Comparison of ENCODE assay signal across 15 cellular contexts in the genomic region with DNA sequence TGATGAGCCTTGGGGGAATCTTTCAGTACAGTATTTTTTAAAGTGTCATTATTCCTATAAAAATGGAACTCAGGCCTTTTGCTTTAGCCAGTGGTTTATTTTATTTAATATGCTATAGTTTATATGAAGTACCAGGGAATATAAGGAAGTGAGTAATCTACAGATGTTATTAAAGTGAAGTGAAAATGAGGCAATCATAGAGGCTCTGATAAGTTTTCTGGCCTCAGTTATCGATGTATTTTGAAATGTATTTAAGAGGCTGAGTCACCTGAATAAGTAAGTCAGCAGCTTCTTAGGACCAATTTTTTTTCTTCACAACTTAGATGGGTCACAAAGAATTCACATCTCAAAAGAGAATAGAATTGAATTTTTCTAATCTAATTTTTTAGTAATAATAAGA.
DNase-seq lines count a peak whose midpoint lies in the region; ATAC-seq and TF ChIP-seq lines count a peak whose summit lies in the region.
"Had no signal": no experiment of that assay in that cellular context is flagged by ENCODE, and none has a peak within 500 bp of the region (broad histone marks: within the 10 kb centered on the region; RNA-seq: fewer than 3 reads in every experiment).

No MANE protein-coding gene starts in this region.

- no peaks in the 10 kb centered on the region for H3K4me1 ChIP-seq in RWPE2 (ENCODE audit: insufficient read depth, poor library complexity, severe bottlenecking)
- H3K4me1 ChIP-seq: BE2C, Caco-2 had no signal

- H3K27ac ChIP-seq in RWPE2 (ENCODE audit: poor library complexity, severe bottlenecking), result no peak overlapping the region

- TF ChIP-seq CTCF in RWPE2 (IDR thresholded peaks at IDR 0.05; ENCODE audit: poor library complexity, severe bottlenecking), result no peak
- no peak for TF ChIP-seq CTCF in epithelial cell of esophagus (IDR thresholded peaks at IDR 0.05; ENCODE audit: insufficient read depth, low read depth, low read length, missing control alignments)

- no peaks in the 10 kb centered on the region for H3K27me3 ChIP-seq in RWPE2 (ENCODE audit: insufficient read depth, poor library complexity, severe bottlenecking)
- H3K27me3 ChIP-seq: BE2C had no signal

- no peaks in the 10 kb centered on the region for H3K9me3 ChIP-seq in RWPE2 (ENCODE audit: severe bottlenecking)
- H3K9me3 ChIP-seq: BE2C, Caco-2 had no signal

- H3K4me3 ChIP-seq in RWPE2 (ENCODE audit: severe bottlenecking) (no peak overlapping the region), epithelial cell of esophagus (ENCODE audit: low read length) (no peak overlapping the region)

- ATAC-seq in RWPE2 (ENCODE audit: low read depth), result peak; percentile 46; the same call in 1 of the 3 replicates

- H3K36me3 ChIP-seq in RWPE2 (ENCODE audit: low read depth), result no peaks in the 10 kb centered on the region
- H3K36me3 ChIP-seq: BE2C had no signal

- peak; percentile 15 for DNase-seq in ELR (ENCODE audit: low read depth)
- peak; percentile 67 for DNase-seq in HS-5 (ENCODE audit: low read depth)
- no peak for DNase-seq in RWPE2 (ENCODE audit: low spot score)
- peak; percentile 32 for DNase-seq in epithelial cell of esophagus (ENCODE audit: low read depth)
- DNase-seq in NCI-H2029 treated with DMSO at 0.1 percent for 48 hours (lab: John Stamatoyannopoulos, UW), result no peak
- no peak for DNase-seq in islet precursor cell
- no peak for DNase-seq in NCI-H1436 (lab: John Stamatoyannopoulos, UW)
- DNase-seq: ACHN; BE2C; C1 segment of cervical spinal cord; Caco-2; CD4-positive, alpha-beta T cell; DMS79; GF-D8; H9 had no signal

Comparison
In these comparisons a context has a peak if more than half of its experiments do, and no peak if none do; other contexts are left out.
1. DNase-seq: peak in ELR (single experiment), HS-5 (single experiment) and epithelial cell of esophagus (single experiment); none in RWPE2 (single experiment), NCI-H2029 treated with DMSO at 0.1 percent for 48 hours (single experiment), islet precursor cell (single experiment) and NCI-H1436 (single experiment).